ENCODE assay signal across 18 cellular contexts in the genomic region with DNA sequence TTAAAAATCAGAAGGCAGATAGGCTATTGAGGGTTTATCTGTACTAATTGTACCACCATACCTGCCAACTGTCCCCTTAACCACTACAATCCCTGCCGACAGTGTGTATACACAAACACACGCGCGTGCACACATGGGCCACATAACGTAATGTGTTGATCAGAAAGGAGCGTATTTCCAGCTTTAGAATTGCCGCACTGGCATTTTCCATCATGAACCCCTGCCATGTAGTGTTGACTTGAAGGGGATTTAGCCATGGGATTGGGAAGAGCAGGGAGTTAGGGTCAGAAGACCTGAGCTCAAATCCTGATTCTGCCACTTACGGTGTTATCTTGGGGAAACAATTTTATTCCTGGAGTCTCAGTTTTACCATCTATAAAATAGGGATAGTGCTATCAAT.
"Had no signal": no experiment of that assay in that cellular context is flagged by ENCODE, and none has a peak within 500 bp of the region (broad histone marks: within the 10 kb centered on the region; RNA-seq: fewer than 3 reads in every experiment).

No MANE protein-coding gene starts in this region.

- DNase-seq: activated CD4-positive, CD25-positive, alpha-beta regulatory T cell; activated T-cell treated with anti-CD3 and anti-CD28 coated beads for 4 hours; KG1; NCI-H1048; NCI-H1694; NCI-H446 treated with DMSO at 0.1 percent for 48 hours; NCI-H524 treated with DMSO at 0.1 percent for 48 hours; SIG-M5; T-helper 17 cell had no signal

- H3K9me3 Mint-ChIP-seq: activated CD4-positive, alpha-beta memory T cell treated with anti-CD3 and anti-CD28 coated beads, Interleukin-2, amount 10 ng/mL, durations not matched to agents 7 days and 5 days; activated CD4-positive, alpha-beta T cell treated with anti-CD3 and anti-CD28 coated beads, Interleukin-2, amount 10 ng/mL, durations not matched to agents 7 days and 5 days; activated naive CD4-positive, alpha-beta T cell treated with anti-CD3 and anti-CD28 coated beads for 36 hours; activated T-helper 17 cell treated with anti-CD3 and anti-CD28 coated beads, Interleukin-2, amount 50 U/mL, for 72 hours; brain; central memory CD8-positive, alpha-beta T cell had no signal

- H3K4me1 Mint-ChIP-seq: activated CD4-positive, alpha-beta memory T cell treated with anti-CD3 and anti-CD28 coated beads, Interleukin-2, amount 10 ng/mL, durations not matched to agents 7 days and 5 days; activated CD4-positive, alpha-beta T cell treated with anti-CD3 and anti-CD28 coated beads, Interleukin-2, amount 10 ng/mL, durations not matched to agents 7 days and 5 days; activated T-helper 17 cell treated with anti-CD3 and anti-CD28 coated beads, Interleukin-2, amount 50 U/mL, for 72 hours; central memory CD8-positive, alpha-beta T cell; T-helper 17 cell had no signal

- H3K4me3 Mint-ChIP-seq: activated CD4-positive, alpha-beta memory T cell treated with anti-CD3 and anti-CD28 coated beads, Interleukin-2, amount 10 ng/mL, durations not matched to agents 7 days and 5 days; activated CD4-positive, alpha-beta T cell treated with anti-CD3 and anti-CD28 coated beads, Interleukin-2, amount 10 ng/mL, durations not matched to agents 7 days and 5 days; activated naive CD4-positive, alpha-beta T cell treated with anti-CD3 and anti-CD28 coated beads for 36 hours; activated naive CD8-positive, alpha-beta T cell; activated T-helper 17 cell treated with anti-CD3 and anti-CD28 coated beads, Interleukin-2, amount 50 U/mL, for 72 hours; brain; central memory CD8-positive, alpha-beta T cell; T-helper 17 cell had no signal

- H3K27ac Mint-ChIP-seq: activated CD4-positive, alpha-beta memory T cell treated with anti-CD3 and anti-CD28 coated beads, Interleukin-2, amount 10 ng/mL, durations not matched to agents 7 days and 5 days; activated CD4-positive, alpha-beta T cell treated with anti-CD3 and anti-CD28 coated beads, Interleukin-2, amount 10 ng/mL, durations not matched to agents 7 days and 5 days; activated naive CD4-positive, alpha-beta T cell treated with anti-CD3 and anti-CD28 coated beads for 36 hours; activated naive CD8-positive, alpha-beta T cell; activated T-helper 17 cell treated with anti-CD3 and anti-CD28 coated beads, Interleukin-2, amount 50 U/mL, for 72 hours; T-helper 17 cell had no signal

- H3K27me3 Mint-ChIP-seq: activated naive CD8-positive, alpha-beta T cell; central memory CD8-positive, alpha-beta T cell had no signal

- FAIRE-seq: astrocyte, TTC549 had no signal

- H3K36me3 Mint-ChIP-seq: activated naive CD8-positive, alpha-beta T cell had no signal
